ENCODE assay signal across 28 cellular contexts in genomic region chrX:11553594-11553993, GRCh38.
"Had no signal": no experiment of that assay in that cellular context is flagged by ENCODE, and none has a peak within 500 bp of the region (broad histone marks: within the 10 kb centered on the region; RNA-seq: fewer than 3 reads in every experiment).

No MANE protein-coding gene starts in this region.

- H3K9me3 Mint-ChIP-seq: activated B cell treated with CpG ODN at 0.5 μM for 24 hours; activated CD8-positive, alpha-beta T cell treated with anti-CD3 and anti-CD28 coated beads for 36 hours; activated T-cell treated with anti-CD3 and anti-CD28 coated beads, Interleukin-2, amount 50 U/mL, for 4 hours; activated T-helper 17 cell treated with anti-CD3 and anti-CD28 coated beads, Interleukin-2, amount 50 U/mL, for 72 hours; effector memory CD8-positive, alpha-beta T cell had no signal

- H3K27ac ChIP-seq: body of pancreas, epithelial cell of prostate, heart left ventricle, WERI-Rb-1 had no signal

- H3K27me3 ChIP-seq: body of pancreas, esophagus squamous epithelium had no signal

- DNase-seq: activated B cell treated with CpG ODN at 0.5 μM for 24 hours; activated CD4-positive, alpha-beta T cell treated with anti-CD3 and anti-CD28 coated beads for 48 hours; activated CD4-positive, alpha-beta T cell treated with anti-CD3 and anti-CD28 coated beads, Interleukin-2, amount 50 U/mL, for 1 hour; activated CD4-positive, alpha-beta T cell treated with anti-CD3 and anti-CD28 coated beads, Interleukin-2, amount 50 U/mL, for 48 hours; activated CD8-positive, alpha-beta memory T cell treated with anti-CD3 and anti-CD28 coated beads for 24 hours; activated CD8-positive, alpha-beta T cell treated with anti-CD3 and anti-CD28 coated beads for 36 hours; activated effector memory CD4-positive, alpha-beta T cell treated with Interleukin-2 at 50 U/mL for 16 hours; activated gamma-delta T cell treated with Interleukin-2 at 50 U/mL for 16 hours; activated naive CD4-positive, alpha-beta T cell treated with anti-CD3 and anti-CD28 coated beads, Interleukin-2, amount 50 U/mL, for 16 hours; activated naive CD4-positive, alpha-beta T cell treated with Interleukin-2 at 50 U/mL for 16 hours; activated T-cell treated with anti-CD3 and anti-CD28 coated beads, Interleukin-2, amount 50 U/mL, for 4 hours; amniotic stem cell; anterior cingulate cortex; body of pancreas; caudate nucleus; cortex of kidney; dermis blood vessel endothelial cell; effector CD4-positive, alpha-beta T cell; effector memory CD8-positive, alpha-beta T cell; esophagus squamous epithelium; foreskin fibroblast; glutamatergic neuron; heart left ventricle; T-helper 9 cell; WERI-Rb-1 had no signal

- H3K4me1 Mint-ChIP-seq: activated B cell treated with CpG ODN at 0.5 μM for 24 hours; activated T-helper 17 cell treated with anti-CD3 and anti-CD28 coated beads, Interleukin-2, amount 50 U/mL, for 72 hours had no signal

- H3K36me3 ChIP-seq: esophagus squamous epithelium, heart left ventricle, WERI-Rb-1 had no signal

- H3K27ac Mint-ChIP-seq: activated B cell treated with CpG ODN at 0.5 μM for 24 hours; activated CD8-positive, alpha-beta T cell treated with anti-CD3 and anti-CD28 coated beads for 36 hours; activated naive CD8-positive, alpha-beta T cell; activated T-helper 17 cell treated with anti-CD3 and anti-CD28 coated beads, Interleukin-2, amount 50 U/mL, for 72 hours; effector memory CD8-positive, alpha-beta T cell had no signal

- H3K4me3 Mint-ChIP-seq: activated B cell treated with CpG ODN at 0.5 μM for 24 hours; activated CD8-positive, alpha-beta T cell treated with anti-CD3 and anti-CD28 coated beads for 36 hours; activated naive CD8-positive, alpha-beta T cell; activated T-cell treated with anti-CD3 and anti-CD28 coated beads, Interleukin-2, amount 50 U/mL, for 4 hours; activated T-helper 17 cell treated with anti-CD3 and anti-CD28 coated beads, Interleukin-2, amount 50 U/mL, for 72 hours; effector memory CD8-positive, alpha-beta T cell had no signal

- H3K4me3 ChIP-seq: body of pancreas, esophagus squamous epithelium, heart left ventricle had no signal

- H3K36me3 Mint-ChIP-seq: activated naive CD8-positive, alpha-beta T cell had no signal

- H3K4me1 ChIP-seq: body of pancreas, esophagus squamous epithelium, heart left ventricle had no signal

- H3K9me3 ChIP-seq: body of pancreas, esophagus squamous epithelium had no signal
